Comparison of ENCODE assay signal across 34 cellular contexts in genomic region chr6:168479421-168479820, GRCh38. TPM values are rescaled to one million over a fixed set of nuclear protein-coding genes. Genes with fewer than 3 reads are reported as not detected.
"Had no signal": no experiment of that assay in that cellular context is flagged by ENCODE, and none has a peak within 500 bp of the region (broad histone marks: within the 10 kb centered on the region; RNA-seq: fewer than 3 reads in every experiment).

No MANE protein-coding gene starts in this region.

- H3K36me3 ChIP-seq: MG63, SJCRH30 had no signal

- ATAC-seq: K562, Panc1, SK-N-SH treated with all-trans-retinoic acid at 6 μM for 48 hours, T-cell had no signal

- H3K4me3 ChIP-seq: K562, MG63, PC-9, SJCRH30, SK-N-MC had no signal

- H3K4me2 ChIP-seq: PC-9 had no signal

- H3K27ac Mint-ChIP-seq: T-cell had no signal

- H3K9me3 ChIP-seq: SJCRH30 had no signal

- H3K27me3 ChIP-seq: MG63, SJCRH30 had no signal

- H3K27ac ChIP-seq: PC-9, SJCRH30, SK-N-MC had no signal

- H3K4me1 ChIP-seq: SJCRH30 had no signal

- H3K4me3 Mint-ChIP-seq: T-cell had no signal

- H2AFZ ChIP-seq: PC-9 had no signal

- H3K36me3 Mint-ChIP-seq: T-cell had no signal

- DNase-seq: Kasumi-1, MG63, NCI-H1048, NCI-H1092 treated with DMSO at 0.1 percent for 48 hours, NCI-H1105 treated with DMSO at 0.1 percent for 48 hours, NCI-H1417, NCI-H1436, NCI-H146, NCI-H1694, NCI-H187, NCI-H1930, NCI-H2029 treated with DMSO at 0.1 percent for 48 hours, NCI-H2081 treated with DMSO at 0.1 percent for 48 hours, NCI-H2107, NCI-H2171, NCI-H226, NCI-H446 treated with DMSO at 0.1 percent for 48 hours, NCI-H510A, NCI-H524, NCI-H526, NCI-H69, NCI-H748 treated with DMSO at 0.1 percent for 48 hours, NCI-H82, PC-9, Right ventricle myocardium superior, SHP77 treated with DMSO at 0.1 percent for 48 hours, SJCRH30, T-cell had no signal

RNA-seq across cellular contexts. Expression of gene SMOC2, which starts 38.4 kb away (rescaled TPM):
- total RNA-seq: OCI-LY7, PC-9, RPMI7951, SJCRH30 had no signal
